Comparison of ENCODE assay signal across 1 cellular context in genomic region chr5:177357459-177358332, GRCh38.
TF ChIP-seq lines count a peak whose summit lies in the region.

Gene RGS14 (plus strand): TSS chr5:177357924. CDS start chr5:177358025, 101 bp downstream.

TF ChIP-seq in K562, 482 proteins besides CTCF, POLR2A, EP300 and RAD21 (continued from another document):
- no peak for TF ChIP-seq SMC3 (conservative IDR thresholded peaks at IDR 0.05; ENCODE audit: insufficient read depth, low read depth, low read length)
- peak; percentile 62 for TF ChIP-seq ZFX (CRISPR knock-in tag; IDR thresholded peaks at IDR 0.05)
- TF ChIP-seq NCOR1 (IDR thresholded peaks at IDR 0.05) = no peak
- peak; percentile 81; the same call in 1 of the 2 replicates for TF ChIP-seq SPI1 (IDR thresholded peaks at IDR 0.05; ENCODE audit: borderline replicate concordance, low read depth, low read length)
- TF ChIP-seq RBBP5 (IDR thresholded peaks at IDR 0.05; ENCODE audit: borderline replicate concordance, insufficient read depth, low read length, poor library complexity, severe bottlenecking) = peak; percentile 46
- peak in 2 of 3 experiments; percentile 67 to 92; a peak in 3 of 6 replicates for TF ChIP-seq ZBTB11 (CRISPR knock-in tag; IDR thresholded peaks at IDR 0.05)
- 0 out of 2 replicates have a peak, but pooled peaks have one; percentile 29 for TF ChIP-seq CBX1 (IDR thresholded peaks at IDR 0.05; ENCODE audit: low read depth)
- peak; percentile 13; the same call in 1 of the 2 replicates for TF ChIP-seq ARID1B (IDR thresholded peaks at IDR 0.05)
- no peak for TF ChIP-seq E2F3 (CRISPR knock-in tag; IDR thresholded peaks at IDR 0.05)
- TF ChIP-seq ZNF3 (CRISPR knock-in tag; IDR thresholded peaks at IDR 0.05) = no peak
- TF ChIP-seq CREM (IDR thresholded peaks at IDR 0.05; ENCODE audit: low read depth) = 0 out of 2 replicates have a peak, but pooled peaks have one; percentile 32
